In genomic region chrX:132364313-132364712, GRCh38 we compare ENCODE assay signal across 22 cellular contexts.
DNase-seq lines count a peak whose midpoint lies in the region; ATAC-seq, FAIRE-seq and TF ChIP-seq lines count a peak whose summit lies in the region.
"Had no signal": no experiment of that assay in that cellular context is flagged by ENCODE, and none has a peak within 500 bp of the region (broad histone marks: within the 10 kb centered on the region; RNA-seq: fewer than 3 reads in every experiment).

No MANE protein-coding gene starts in this region.

- ATAC-seq in CD8-positive, alpha-beta T cell = no peak
- ATAC-seq in foreskin keratinocyte = peak; percentile 27
- ATAC-seq: A549, GM23338, HCT116 had no signal

- no peaks in the 10 kb centered on the region for H3K36me3 ChIP-seq in CD8-positive, alpha-beta T cell (ENCODE audit: insufficient read depth, low read length)
- H3K36me3 ChIP-seq in astrocyte (ENCODE audit: insufficient read depth, low read length) (no peaks in the 10 kb centered on the region), prostate gland (no peaks in the 10 kb centered on the region)

- no peaks in the 10 kb centered on the region for H3K9me3 ChIP-seq in CD8-positive, alpha-beta T cell (ENCODE audit: low read length)
- H3K9me3 ChIP-seq in astrocyte (ENCODE audit: insufficient read depth, low read depth, low read length) = no peaks in the 10 kb centered on the region
- no peaks in the 10 kb centered on the region for H3K9me3 ChIP-seq in prostate gland
- H3K9me3 ChIP-seq: A549 had no signal

- no peak overlapping the region for H3K27ac ChIP-seq in CD8-positive, alpha-beta T cell (ENCODE audit: low read depth, low read length)
- no peak overlapping the region for H3K27ac ChIP-seq in astrocyte (ENCODE audit: low read depth, low read length)
- no peak overlapping the region for H3K27ac ChIP-seq in foreskin keratinocyte
- no peak overlapping the region for H3K27ac ChIP-seq in prostate gland
- H3K27ac ChIP-seq: 22Rv1, A549, C4-2B had no signal

- TF ChIP-seq POLR2A in prostate gland (IDR thresholded peaks at IDR 0.05) = no peak

- no peak for TF ChIP-seq CTCF in CD8-positive, alpha-beta T cell (IDR thresholded peaks at IDR 0.05)
- TF ChIP-seq CTCF in astrocyte (IDR thresholded peaks at IDR 0.05; ENCODE audit: insufficient read depth, low read depth, low read length) (no peak), foreskin keratinocyte (conservative IDR thresholded peaks at IDR 0.05) (no peak), prostate gland (IDR thresholded peaks at IDR 0.05) (no peak)

- H3K4me1 Mint-ChIP-seq in CD8-positive, alpha-beta T cell (ENCODE audit: low read depth) = no peaks in the 10 kb centered on the region
- no peaks in the 10 kb centered on the region for H3K4me1 Mint-ChIP-seq in astrocyte (ENCODE audit: low read depth, unreplicated experiment)

- H3K36me3 Mint-ChIP-seq in CD8-positive, alpha-beta T cell = peaks cover 2% of the 10 kb centered on the region
- no peaks in the 10 kb centered on the region for H3K36me3 Mint-ChIP-seq in astrocyte (ENCODE audit: low read depth, unreplicated experiment)

- H2AFZ ChIP-seq in astrocyte (ENCODE audit: low read depth, low read length) = no peak overlapping the region
- H2AFZ ChIP-seq: GM23338 had no signal

- H3K27ac Mint-ChIP-seq in CD8-positive, alpha-beta T cell = peak overlapping the region; percentile 28
- no peak overlapping the region for H3K27ac Mint-ChIP-seq in astrocyte (ENCODE audit: unreplicated experiment)
- H3K27ac Mint-ChIP-seq: CD4-positive, alpha-beta T cell; GM23338; HFFc6 had no signal

- FAIRE-seq in astrocyte (lab: Jason Lieb, UNC) = peak; percentile 32
- FAIRE-seq: A549, G401.6, GM12892, GM18507, H54, HTR-8/SVneo had no signal

- H3K9ac ChIP-seq in astrocyte (ENCODE audit: low read length) = no peak overlapping the region

- intact Hi-C loops in CD8-positive, alpha-beta T cell (cut with DNase I, micrococcal nuclease) = no loop called here
- intact Hi-C loops in prostate gland (cut with DNase I) = no loop called here

- H3K27me3 ChIP-seq in CD8-positive, alpha-beta T cell (ENCODE audit: insufficient read depth, low read length) = no peaks in the 10 kb centered on the region
- H3K27me3 ChIP-seq in astrocyte (ENCODE audit: insufficient read depth, low read length) = no peaks in the 10 kb centered on the region
- no peaks in the 10 kb centered on the region for H3K27me3 ChIP-seq in foreskin keratinocyte
- H3K27me3 ChIP-seq in prostate gland (replicated peaks; ENCODE audit: insufficient read depth) = no peaks in the 10 kb centered on the region

- H3K9me3 Mint-ChIP-seq in CD8-positive, alpha-beta T cell = no peaks in the 10 kb centered on the region
- H3K9me3 Mint-ChIP-seq in astrocyte (ENCODE audit: unreplicated experiment) = no peaks in the 10 kb centered on the region
- H3K9me3 Mint-ChIP-seq: CD4-positive, alpha-beta T cell had no signal

- DNase-seq in DMS 273 (lab: John Stamatoyannopoulos, UW; ENCODE audit: unreplicated experiment) = peak; percentile 27
- DNase-seq in DMS 273 treated with DMSO at 0.1 percent for 48 hours (lab: John Stamatoyannopoulos, UW) = no peak
- no peak for DNase-seq in CD8-positive, alpha-beta T cell
- DNase-seq in astrocyte (ENCODE audit: low read depth) = no peak
- DNase-seq in foreskin keratinocyte = peak; percentile 34 to 58
- no peak for DNase-seq in activated CD4-positive, alpha-beta T cell treated with anti-CD3 and anti-CD28 coated beads for 48 hours
- DNase-seq in prostate gland (ENCODE audit: low spot score) = no peak
- DNase-seq: AML-193; Calu3; CD4-positive, alpha-beta T cell; HFFc6; IMR-90 had no signal

- H3K4me1 ChIP-seq in CD8-positive, alpha-beta T cell (ENCODE audit: insufficient read depth, low read length) = no peaks in the 10 kb centered on the region
- H3K4me1 ChIP-seq in astrocyte (ENCODE audit: insufficient read depth, low read length) (no peaks in the 10 kb centered on the region), foreskin keratinocyte (no peaks in the 10 kb centered on the region), prostate gland (replicated peaks) (no peaks in the 10 kb centered on the region)
- H3K4me1 ChIP-seq: A549 had no signal

- no peak overlapping the region for H3K4me3 ChIP-seq in CD8-positive, alpha-beta T cell (ENCODE audit: low read depth, low read length)
- no peak overlapping the region for H3K4me3 ChIP-seq in astrocyte (ENCODE audit: insufficient read depth, low read depth, low read length)
- H3K4me3 ChIP-seq in prostate gland = no peak overlapping the region
- H3K4me3 ChIP-seq: A549, GM23338 had no signal

- CTCF ChIA-PET in CD8-positive, alpha-beta T cell (lab: Charles Lee) = no interaction called here

- H3K4me3 Mint-ChIP-seq in CD8-positive, alpha-beta T cell = no peak overlapping the region
- H3K4me3 Mint-ChIP-seq in astrocyte (ENCODE audit: unreplicated experiment) = peak overlapping the region; percentile 47
- H3K4me3 Mint-ChIP-seq: CD4-positive, alpha-beta T cell; GM23338; HFFc6 had no signal

- 40% methylated on average over 3 of the region's 3 CpGs for WGBS in prostate gland

- no peaks in the 10 kb centered on the region for H3K27me3 Mint-ChIP-seq in CD8-positive, alpha-beta T cell (ENCODE audit: low read depth)
- H3K27me3 Mint-ChIP-seq in astrocyte (ENCODE audit: low read depth, unreplicated experiment) = no peaks in the 10 kb centered on the region
- H3K27me3 Mint-ChIP-seq: CD4-positive, alpha-beta T cell had no signal

- POLR2A ChIA-PET in CD8-positive, alpha-beta T cell (lab: Charles Lee) = no interaction called here

- no peaks in the 10 kb centered on the region for H4K20me1 ChIP-seq in astrocyte (ENCODE audit: insufficient read depth, low read length)

- no peaks in the 10 kb centered on the region for H3K79me2 ChIP-seq in astrocyte (ENCODE audit: insufficient read depth, low read length)

- no peak overlapping the region for H3K4me2 ChIP-seq in astrocyte (ENCODE audit: low read length)
- H3K4me2 ChIP-seq: A549, GM23338 had no signal

Comparison
In these comparisons a context has a peak if more than half of its experiments do, and no peak if none do; other contexts are left out.
1. DNase-seq: peak in DMS 273 (single experiment) and foreskin keratinocyte (2 of 2); none in DMS 273 treated with DMSO at 0.1 percent for 48 hours (single experiment), CD8-positive, alpha-beta T cell (0 of 7), astrocyte (single experiment), activated CD4-positive, alpha-beta T cell treated with anti-CD3 and anti-CD28 coated beads for 48 hours (single experiment) and prostate gland (single experiment).